16 cellular contexts compared by ENCODE assay signal in the genomic region with DNA sequence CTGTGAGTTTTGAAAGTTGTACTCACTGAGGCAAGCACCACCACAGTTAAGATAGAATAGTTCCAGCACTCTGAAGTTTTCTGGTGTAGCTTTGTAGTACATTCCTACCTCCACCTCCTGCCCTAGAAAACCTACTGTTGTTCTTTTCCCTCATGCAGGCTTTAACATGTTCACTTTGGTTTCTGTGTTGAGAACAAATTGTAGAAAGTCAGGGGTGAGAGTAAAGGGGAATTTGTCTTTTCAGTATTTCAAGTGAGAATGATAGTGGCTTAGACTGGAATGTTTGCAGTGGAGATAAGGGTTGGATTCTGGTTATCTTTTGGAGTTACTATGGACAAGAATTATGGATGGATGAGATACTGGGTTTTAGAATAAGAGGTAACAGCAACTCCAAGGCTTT.
DNase-seq lines count a peak whose midpoint lies in the region; ATAC-seq and TF ChIP-seq lines count a peak whose summit lies in the region.
"Had no signal": no experiment of that assay in that cellular context is flagged by ENCODE, and none has a peak within 500 bp of the region (broad histone marks: within the 10 kb centered on the region; RNA-seq: fewer than 3 reads in every experiment).

No MANE protein-coding gene starts in this region.

- H3K27me3 ChIP-seq in CD4-positive, alpha-beta T cell (ENCODE audit: control insufficient read depth, insufficient read depth, low read length): no peaks in the 10 kb centered on the region
- H3K27me3 ChIP-seq in IMR-90 (ENCODE audit: control insufficient read depth, insufficient read depth, low read length): no peaks in the 10 kb centered on the region
- no peaks in the 10 kb centered on the region for H3K27me3 ChIP-seq in endodermal cell (ENCODE audit: control insufficient read depth, insufficient read depth, low read length, poor library complexity, severe bottlenecking)
- H3K27me3 ChIP-seq in gastroesophageal sphincter: no peaks in the 10 kb centered on the region
- no peaks in the 10 kb centered on the region for H3K27me3 ChIP-seq in neuronal stem cell (ENCODE audit: control insufficient read depth in 3 of 3, insufficient read depth in 3 of 3, low read depth in 1 of 3, low read length in 3 of 3)
- H3K27me3 ChIP-seq: esophagus muscularis mucosa, heart right ventricle, suprapubic skin had no signal

- peak overlapping the region; percentile 23; the same call in 1 of the 2 replicates for H4K5ac ChIP-seq in IMR-90 (ENCODE audit: low read depth, low read length)

- H3K27me3 Mint-ChIP-seq in CD4-positive, alpha-beta T cell: no peaks in the 10 kb centered on the region
- H3K27me3 Mint-ChIP-seq in endodermal cell (ENCODE audit: insufficient read depth) (no peaks in the 10 kb centered on the region), natural killer cell (ENCODE audit: low read depth in 2 of 2) (no peaks in the 10 kb centered on the region)

- no peak overlapping the region for H2BK5ac ChIP-seq in IMR-90 (ENCODE audit: low read depth, low read length, poor library complexity, severe bottlenecking)
- H2BK5ac ChIP-seq in neuronal stem cell (ENCODE audit: low read length): no peak overlapping the region

- BruUV-seq in IMR-90 (replicated peaks; lab: Mats Ljungman, UMichigan): no TSS peak

- no peak for TF ChIP-seq EP300 in gastroesophageal sphincter (IDR thresholded peaks at IDR 0.05)

- H3K27ac ChIP-seq in CD4-positive, alpha-beta T cell (ENCODE audit: low read depth, low read length): no peak overlapping the region
- no peak overlapping the region for H3K27ac ChIP-seq in IMR-90 (ENCODE audit: insufficient read depth, low read length)
- no peak overlapping the region for H3K27ac ChIP-seq in endodermal cell (ENCODE audit: low read depth, low read length)
- H3K27ac ChIP-seq in gastroesophageal sphincter: no peak overlapping the region
- H3K27ac ChIP-seq in neuronal stem cell (replicated peaks; ENCODE audit: low read length): no peak overlapping the region
- H3K27ac ChIP-seq: esophagus muscularis mucosa, heart right ventricle, suprapubic skin had no signal

- no peak overlapping the region for H4K8ac ChIP-seq in IMR-90 (ENCODE audit: low read depth in 2 of 2, low read length in 2 of 2)
- no peak overlapping the region for H4K8ac ChIP-seq in neuronal stem cell (ENCODE audit: low read depth, low read length)

- H3K4me3 Mint-ChIP-seq in CD4-positive, alpha-beta T cell: no peak overlapping the region
- H3K4me3 Mint-ChIP-seq in endodermal cell (no peak overlapping the region), natural killer cell (no peak overlapping the region)

- no peak overlapping the region for H4K91ac ChIP-seq in IMR-90 (ENCODE audit: insufficient read depth, low read depth, low read length)
- no peak overlapping the region for H4K91ac ChIP-seq in neuronal stem cell (ENCODE audit: low read depth, low read length, poor library complexity)

- H2BK120ac ChIP-seq in IMR-90 (ENCODE audit: low read depth, low read length) (no peak overlapping the region), neuronal stem cell (ENCODE audit: low read depth, low read length) (no peak overlapping the region)

- no peak overlapping the region for H2AK9ac ChIP-seq in IMR-90 (replicated peaks; ENCODE audit: low read depth, low read length, poor library complexity)

- H3K4me3 ChIP-seq in IMR-90 (ENCODE audit: insufficient read depth, low read depth, low read length): no peak overlapping the region
- H3K4me3 ChIP-seq in endodermal cell (ENCODE audit: low read length): no peak overlapping the region
- no peak overlapping the region for H3K4me3 ChIP-seq in gastroesophageal sphincter
- H3K4me3 ChIP-seq in neuronal stem cell (ENCODE audit: low read length in 2 of 2): no peak overlapping the region
- H3K4me3 ChIP-seq: esophagus muscularis mucosa, heart right ventricle, suprapubic skin had no signal

- no peak for ATAC-seq in CD4-positive, alpha-beta T cell (ENCODE audit: poor library complexity)
- no peak for ATAC-seq in IMR-90 (ENCODE audit: low read depth)
- ATAC-seq in natural killer cell: no peak
- no peak for ATAC-seq in omental fat pad (ENCODE audit: low FRiP score)
- ATAC-seq in gastroesophageal sphincter: no peak
- ATAC-seq: heart right ventricle had no signal

- intact Hi-C loops in CD4-positive, alpha-beta T cell (cut with DNase I, micrococcal nuclease): no loop called here
- intact Hi-C loops in IMR-90 (cut with micrococcal nuclease): loop anchor here (5.0 kb wide), 1 partner anchor 136 kb away; no protein-coding TSS in a partner anchor
- intact Hi-C loops in natural killer cell (cut with micrococcal nuclease): loop anchor here (10.0 kb wide), 1 partner anchor 62 kb away; no protein-coding TSS in a partner anchor

- in situ Hi-C loops in IMR-90 (cut with MboI; ENCODE audit: low sequenced_read_pairs): no loop called here

- peak overlapping the region; percentile 3 for H3K27ac Mint-ChIP-seq in CD4-positive, alpha-beta T cell
- H3K27ac Mint-ChIP-seq in endodermal cell: peak overlapping the region; percentile 2
- H3K27ac Mint-ChIP-seq in natural killer cell: peak overlapping the region; percentile 20 to 70

- no peak overlapping the region for H2AK5ac ChIP-seq in IMR-90 (ENCODE audit: low read depth, low read length)
- no peak overlapping the region for H2AK5ac ChIP-seq in neuronal stem cell (ENCODE audit: low read depth, low read length)

- H3K4ac ChIP-seq in IMR-90 (ENCODE audit: low read depth, low read length): no peak overlapping the region
- no peak overlapping the region for H3K4ac ChIP-seq in neuronal stem cell (ENCODE audit: low read length)

- H3K56ac ChIP-seq in IMR-90 (ENCODE audit: extremely low read depth, insufficient read depth, low read length): no peak overlapping the region

- H2BK15ac ChIP-seq in IMR-90 (ENCODE audit: low read depth, low read length) (no peak overlapping the region), neuronal stem cell (ENCODE audit: low read length) (no peak overlapping the region)

- no peak overlapping the region for H3K4me2 ChIP-seq in IMR-90 (ENCODE audit: low read depth, low read length)
- H3K4me2 ChIP-seq in neuronal stem cell (ENCODE audit: insufficient read depth, low read length, poor library complexity, severe bottlenecking): no peak overlapping the region

- H3K9me3 ChIP-seq in CD4-positive, alpha-beta T cell (ENCODE audit: control insufficient read depth, low read length): no peaks in the 10 kb centered on the region
- no peaks in the 10 kb centered on the region for H3K9me3 ChIP-seq in IMR-90 (ENCODE audit: control insufficient read depth, insufficient read depth, low read length)
- no peaks in the 10 kb centered on the region for H3K9me3 ChIP-seq in endodermal cell (ENCODE audit: control insufficient read depth, low read length)
- H3K9me3 ChIP-seq in gastroesophageal sphincter: no peaks in the 10 kb centered on the region
- no peaks in the 10 kb centered on the region for H3K9me3 ChIP-seq in neuronal stem cell (replicated peaks in 1 of 2; ENCODE audit: control insufficient read depth in 2 of 2, insufficient read depth in 1 of 2, low read depth in 1 of 2, low read length in 2 of 2)
- H3K9me3 ChIP-seq: esophagus muscularis mucosa, heart right ventricle, suprapubic skin had no signal

- no peak for TF ChIP-seq CTCF in CD4-positive, alpha-beta T cell (IDR thresholded peaks at IDR 0.05)
- TF ChIP-seq CTCF in IMR-90 (conservative IDR thresholded peaks at IDR 0.05; ENCODE audit: low read depth, low read length) (no peak), endodermal cell (conservative IDR thresholded peaks at IDR 0.05) (no peak), natural killer cell (IDR thresholded peaks at IDR 0.05) (no peak), omental fat pad (IDR thresholded peaks at IDR 0.05) (no peak), gastroesophageal sphincter (IDR thresholded peaks at IDR 0.05) (no peak)

- peaks cover 57% of the 10 kb centered on the region for H3K4me1 Mint-ChIP-seq in CD4-positive, alpha-beta T cell (ENCODE audit: low read depth)
- H3K4me1 Mint-ChIP-seq in endodermal cell (peaks cover 18% of the 10 kb centered on the region), natural killer cell (peaks cover 53 to 62% of the 10 kb centered on the region in 2 donors)

- H2AFZ ChIP-seq in IMR-90 (replicated peaks; ENCODE audit: low read length, poor library complexity): no peak overlapping the region
- no peak overlapping the region for H2AFZ ChIP-seq in neuronal stem cell (ENCODE audit: low read length)

- no peaks in the 10 kb centered on the region for H3K9me3 Mint-ChIP-seq in CD4-positive, alpha-beta T cell
- no peaks in the 10 kb centered on the region for H3K9me3 Mint-ChIP-seq in endodermal cell
- no peaks in the 10 kb centered on the region for H3K9me3 Mint-ChIP-seq in natural killer cell

- dilution Hi-C loops in IMR-90 (cut with HindIII; ENCODE audit: low sequenced_read_pairs, unreplicated experiment): no loop called here

- H3K9ac ChIP-seq in IMR-90 (ENCODE audit: low read depth, low read length) (no peak overlapping the region; the same call in 1 of the 2 replicates), endodermal cell (ENCODE audit: extremely low read depth, low read length, poor library complexity, severe bottlenecking) (no peak overlapping the region), neuronal stem cell (ENCODE audit: low read depth, low read length, poor library complexity) (no peak overlapping the region)

- TF ChIP-seq RAD21 in IMR-90 (IDR thresholded peaks at IDR 0.05; ENCODE audit: low read length): no peak

- H3K79me1 ChIP-seq in IMR-90 (ENCODE audit: low read depth in 1 of 2, low read length in 2 of 2): peaks cover 37 to 71% of the 10 kb centered on the region in 2 experiments
- peaks cover 6% of the 10 kb centered on the region for H3K79me1 ChIP-seq in neuronal stem cell (ENCODE audit: low read depth, low read length)

- peaks cover 17% of the 10 kb centered on the region for H3K9me1 ChIP-seq in IMR-90 (ENCODE audit: insufficient read depth, low read length)

- POLR2A ChIA-PET in CD4-positive, alpha-beta T cell (lab: Charles Lee): no interaction called here
- POLR2A ChIA-PET in IMR-90 (lab: Charles Lee; ENCODE audit: unreplicated experiment): no interaction called here

- H3K23ac ChIP-seq in IMR-90 (ENCODE audit: low read depth, low read length): no peak overlapping the region
- H3K23ac ChIP-seq in neuronal stem cell (ENCODE audit: low read depth, low read length, poor library complexity): no peak overlapping the region

- H3K14ac ChIP-seq in IMR-90 (replicated peaks; ENCODE audit: low read depth, low read length): no peak overlapping the region
- no peak overlapping the region for H3K14ac ChIP-seq in neuronal stem cell (ENCODE audit: low read length)

- DNase-seq in CD4-positive, alpha-beta T cell: no peak
- DNase-seq in IMR-90: no peak
- DNase-seq in endodermal cell: no peak
- no peak for DNase-seq in natural killer cell
- no peak for DNase-seq in omental fat pad (ENCODE audit: low spot score)
- no peak for DNase-seq in central memory CD4-positive, alpha-beta T cell
- no peak for DNase-seq in neuronal stem cell (ENCODE audit: low spot score)
- DNase-seq: activated gamma-delta T cell, dermis blood vessel endothelial cell, heart right ventricle, kidney glomerular epithelial cell, NCI-H2029 treated with DMSO at 0.1 percent for 48 hours, Right ventricle myocardium superior had no signal

- H2BK12ac ChIP-seq in neuronal stem cell (ENCODE audit: low read length): no peak overlapping the region

- H3K36me3 ChIP-seq in IMR-90 (ENCODE audit: control insufficient read depth, insufficient read depth, low read length) (peaks cover 9% of the 10 kb centered on the region), endodermal cell (ENCODE audit: control insufficient read depth, insufficient read depth, low read length) (peaks cover 38% of the 10 kb centered on the region), gastroesophageal sphincter (peaks cover 0 to 26% of the 10 kb centered on the region in 2 donors), neuronal stem cell (replicated peaks in 1 of 2; ENCODE audit: control insufficient read depth in 2 of 2, insufficient read depth in 2 of 2, low read length in 2 of 2) (peaks cover 4 to 69% of the 10 kb centered on the region in 2 donors)

- peaks cover 78% of the 10 kb centered on the region for H3K36me3 Mint-ChIP-seq in CD4-positive, alpha-beta T cell (ENCODE audit: low read depth)
- H3K36me3 Mint-ChIP-seq in endodermal cell (ENCODE audit: low read depth) (peaks cover 56% of the 10 kb centered on the region), natural killer cell (no peaks in the 10 kb centered on the region)

- H2BK20ac ChIP-seq in IMR-90 (ENCODE audit: low read depth, low read length): no peak overlapping the region

- TF ChIP-seq POLR2A in IMR-90 (IDR thresholded peaks at IDR 0.05; ENCODE audit: low read depth, low read length) (no peak), gastroesophageal sphincter (IDR thresholded peaks at IDR 0.05) (no peak)

- H3K4me1 ChIP-seq in IMR-90 (ENCODE audit: control insufficient read depth, insufficient read depth, low read length) (peaks cover 5% of the 10 kb centered on the region; the same call in 1 of the 2 replicates), endodermal cell (ENCODE audit: control insufficient read depth, insufficient read depth, low read length) (no peaks in the 10 kb centered on the region), gastroesophageal sphincter (peaks cover 0 to 46% (median 2%) of the 10 kb centered on the region in 3 donors), neuronal stem cell (ENCODE audit: control insufficient read depth in 2 of 2, insufficient read depth in 1 of 2, low read depth in 1 of 2, low read length in 2 of 2) (no peaks in the 10 kb centered on the region)

- 0 out of 2 replicates have a peak overlapping the region, but pooled peaks have one; percentile 13 for H3K18ac ChIP-seq in IMR-90 (ENCODE audit: low read depth, low read length)
- no peak overlapping the region for H3K18ac ChIP-seq in neuronal stem cell (ENCODE audit: low read length)

- CTCF ChIA-PET in CD4-positive, alpha-beta T cell (lab: Charles Lee): no interaction called here
- CTCF ChIA-PET in IMR-90 (lab: Yijun Ruan, JAX): no interaction called here

- no peaks in the 10 kb centered on the region; the same call in 1 of the 2 replicates for H4K20me1 ChIP-seq in IMR-90 (ENCODE audit: insufficient read depth, low read length)

Comparison
In these comparisons a context has a peak if more than half of its experiments do, and no peak if none do; other contexts are left out.
1. intact Hi-C loops: an anchor here in IMR-90 (5.0 kb wide) and natural killer cell (10.0 kb wide); none called in CD4-positive, alpha-beta T cell.